ENCODE assay signal across 1 cellular context in the genomic region with DNA sequence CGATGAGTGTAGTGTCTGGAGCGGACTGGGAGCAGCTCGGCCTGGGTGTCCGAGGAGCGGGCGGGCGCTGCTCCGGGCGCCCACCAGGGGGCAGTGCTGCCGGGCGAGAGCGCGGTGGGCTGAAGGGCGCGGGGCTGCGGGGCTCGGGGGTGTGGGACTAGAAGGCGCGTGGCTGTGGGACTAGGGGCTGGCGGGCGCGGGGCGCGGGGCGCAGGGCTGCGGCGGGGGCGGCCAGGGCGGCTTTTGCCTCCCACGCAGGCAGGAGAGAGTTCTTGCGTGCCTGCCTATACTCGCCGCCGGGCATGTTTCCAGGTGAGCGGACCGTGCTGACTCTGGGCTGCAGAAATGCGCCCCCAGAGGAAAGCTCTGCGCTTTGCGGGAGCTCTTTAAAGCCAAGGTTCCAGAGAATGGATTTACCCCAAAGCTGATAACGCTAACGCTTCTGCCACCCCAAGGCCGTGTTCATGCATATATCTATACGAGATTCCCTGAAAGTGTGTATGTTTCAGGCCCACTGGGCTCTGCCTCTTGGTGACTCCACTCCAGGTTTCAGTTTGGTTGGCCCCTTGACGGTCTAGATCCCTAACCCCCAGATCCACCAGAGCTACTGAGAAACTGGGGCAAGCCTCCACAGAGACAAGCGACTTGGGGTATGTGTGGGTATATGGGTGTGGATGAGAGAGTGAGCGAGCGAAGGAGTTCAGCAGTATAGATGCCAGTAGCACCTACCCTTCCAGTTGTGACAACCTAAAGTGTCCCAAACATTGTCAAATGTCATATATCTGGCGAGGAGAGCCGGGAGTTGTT.
TF ChIP-seq lines count a peak whose summit lies in the region.

No MANE protein-coding gene starts in this region.

TF ChIP-seq in H1, 55 proteins besides CTCF, POLR2A, EP300 and RAD21 (continued from another document):
- TF ChIP-seq, protein P1, sequence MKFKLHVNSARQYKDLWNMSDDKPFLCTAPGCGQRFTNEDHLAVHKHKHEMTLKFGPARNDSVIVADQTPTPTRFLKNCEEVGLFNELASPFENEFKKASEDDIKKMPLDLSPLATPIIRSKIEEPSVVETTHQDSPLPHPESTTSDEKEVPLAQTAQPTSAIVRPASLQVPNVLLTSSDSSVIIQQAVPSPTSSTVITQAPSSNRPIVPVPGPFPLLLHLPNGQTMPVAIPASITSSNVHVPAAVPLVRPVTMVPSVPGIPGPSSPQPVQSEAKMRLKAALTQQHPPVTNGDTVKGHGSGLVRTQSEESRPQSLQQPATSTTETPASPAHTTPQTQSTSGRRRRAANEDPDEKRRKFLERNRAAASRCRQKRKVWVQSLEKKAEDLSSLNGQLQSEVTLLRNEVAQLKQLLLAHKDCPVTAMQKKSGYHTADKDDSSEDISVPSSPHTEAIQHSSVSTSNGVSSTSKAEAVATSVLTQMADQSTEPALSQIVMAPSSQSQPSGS (IDR thresholded peaks at IDR 0.05; ENCODE audit: low read length) = no peak
- TF ChIP-seq, protein P2, sequence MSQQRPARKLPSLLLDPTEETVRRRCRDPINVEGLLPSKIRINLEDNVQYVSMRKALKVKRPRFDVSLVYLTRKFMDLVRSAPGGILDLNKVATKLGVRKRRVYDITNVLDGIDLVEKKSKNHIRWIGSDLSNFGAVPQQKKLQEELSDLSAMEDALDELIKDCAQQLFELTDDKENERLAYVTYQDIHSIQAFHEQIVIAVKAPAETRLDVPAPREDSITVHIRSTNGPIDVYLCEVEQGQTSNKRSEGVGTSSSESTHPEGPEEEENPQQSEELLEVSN (IDR thresholded peaks at IDR 0.05) = no peak
- TF ChIP-seq TAF7 (optimal IDR thresholded peaks at IDR 0.05; ENCODE audit: borderline replicate concordance, low read depth, low read length) = peak; percentile 78
- no peak for TF ChIP-seq RBBP5 (IDR thresholded peaks at IDR 0.05; ENCODE audit: borderline replicate concordance, low read depth, low read length)
- peak; percentile 46; the same call in 1 of the 2 replicates for TF ChIP-seq YY1 (IDR thresholded peaks at IDR 0.05; ENCODE audit: low read depth, low read length)
- no peak for TF ChIP-seq RFX5 (IDR thresholded peaks at IDR 0.05; ENCODE audit: borderline replicate concordance, low read depth, low read length)
- no peak for TF ChIP-seq KDM5A (IDR thresholded peaks at IDR 0.05; ENCODE audit: low read length)
- TF ChIP-seq SP4 (IDR thresholded peaks at IDR 0.05; ENCODE audit: low read length) = no peak
- TF ChIP-seq ASH2L (IDR thresholded peaks at IDR 0.05; ENCODE audit: low read length) = no peak
- no peak for TF ChIP-seq CHD1 (IDR thresholded peaks at IDR 0.05; ENCODE audit: low read depth, low read length)
- 0 out of 2 replicates have a peak, but pooled peaks have one; percentile 9 for TF ChIP-seq TEAD4 (IDR thresholded peaks at IDR 0.05; ENCODE audit: low read depth, low read length)
- no peak for TF ChIP-seq SIX5 (IDR thresholded peaks at IDR 0.05; ENCODE audit: low read depth, low read length)
- no peak for TF ChIP-seq CTBP2 (IDR thresholded peaks at IDR 0.05; ENCODE audit: borderline replicate concordance, insufficient read depth, insufficient read length, low read length)
- no peak for TF ChIP-seq JUND (IDR thresholded peaks at IDR 0.05; ENCODE audit: low read length)
- TF ChIP-seq TAF1 (IDR thresholded peaks at IDR 0.05; ENCODE audit: low read depth, low read length) = peak; percentile 52; the same call in 1 of the 2 replicates
- TF ChIP-seq POU5F1 (IDR thresholded peaks at IDR 0.05; ENCODE audit: low read depth, low read length) = no peak
- TF ChIP-seq SIN3A (conservative IDR thresholded peaks at IDR 0.05 in 1 of 2, IDR thresholded peaks at IDR 0.05 in 1 of 2; ENCODE audit: low read depth in 1 of 2, low read length in 2 of 2) = no peak
- TF ChIP-seq, protein P3, sequence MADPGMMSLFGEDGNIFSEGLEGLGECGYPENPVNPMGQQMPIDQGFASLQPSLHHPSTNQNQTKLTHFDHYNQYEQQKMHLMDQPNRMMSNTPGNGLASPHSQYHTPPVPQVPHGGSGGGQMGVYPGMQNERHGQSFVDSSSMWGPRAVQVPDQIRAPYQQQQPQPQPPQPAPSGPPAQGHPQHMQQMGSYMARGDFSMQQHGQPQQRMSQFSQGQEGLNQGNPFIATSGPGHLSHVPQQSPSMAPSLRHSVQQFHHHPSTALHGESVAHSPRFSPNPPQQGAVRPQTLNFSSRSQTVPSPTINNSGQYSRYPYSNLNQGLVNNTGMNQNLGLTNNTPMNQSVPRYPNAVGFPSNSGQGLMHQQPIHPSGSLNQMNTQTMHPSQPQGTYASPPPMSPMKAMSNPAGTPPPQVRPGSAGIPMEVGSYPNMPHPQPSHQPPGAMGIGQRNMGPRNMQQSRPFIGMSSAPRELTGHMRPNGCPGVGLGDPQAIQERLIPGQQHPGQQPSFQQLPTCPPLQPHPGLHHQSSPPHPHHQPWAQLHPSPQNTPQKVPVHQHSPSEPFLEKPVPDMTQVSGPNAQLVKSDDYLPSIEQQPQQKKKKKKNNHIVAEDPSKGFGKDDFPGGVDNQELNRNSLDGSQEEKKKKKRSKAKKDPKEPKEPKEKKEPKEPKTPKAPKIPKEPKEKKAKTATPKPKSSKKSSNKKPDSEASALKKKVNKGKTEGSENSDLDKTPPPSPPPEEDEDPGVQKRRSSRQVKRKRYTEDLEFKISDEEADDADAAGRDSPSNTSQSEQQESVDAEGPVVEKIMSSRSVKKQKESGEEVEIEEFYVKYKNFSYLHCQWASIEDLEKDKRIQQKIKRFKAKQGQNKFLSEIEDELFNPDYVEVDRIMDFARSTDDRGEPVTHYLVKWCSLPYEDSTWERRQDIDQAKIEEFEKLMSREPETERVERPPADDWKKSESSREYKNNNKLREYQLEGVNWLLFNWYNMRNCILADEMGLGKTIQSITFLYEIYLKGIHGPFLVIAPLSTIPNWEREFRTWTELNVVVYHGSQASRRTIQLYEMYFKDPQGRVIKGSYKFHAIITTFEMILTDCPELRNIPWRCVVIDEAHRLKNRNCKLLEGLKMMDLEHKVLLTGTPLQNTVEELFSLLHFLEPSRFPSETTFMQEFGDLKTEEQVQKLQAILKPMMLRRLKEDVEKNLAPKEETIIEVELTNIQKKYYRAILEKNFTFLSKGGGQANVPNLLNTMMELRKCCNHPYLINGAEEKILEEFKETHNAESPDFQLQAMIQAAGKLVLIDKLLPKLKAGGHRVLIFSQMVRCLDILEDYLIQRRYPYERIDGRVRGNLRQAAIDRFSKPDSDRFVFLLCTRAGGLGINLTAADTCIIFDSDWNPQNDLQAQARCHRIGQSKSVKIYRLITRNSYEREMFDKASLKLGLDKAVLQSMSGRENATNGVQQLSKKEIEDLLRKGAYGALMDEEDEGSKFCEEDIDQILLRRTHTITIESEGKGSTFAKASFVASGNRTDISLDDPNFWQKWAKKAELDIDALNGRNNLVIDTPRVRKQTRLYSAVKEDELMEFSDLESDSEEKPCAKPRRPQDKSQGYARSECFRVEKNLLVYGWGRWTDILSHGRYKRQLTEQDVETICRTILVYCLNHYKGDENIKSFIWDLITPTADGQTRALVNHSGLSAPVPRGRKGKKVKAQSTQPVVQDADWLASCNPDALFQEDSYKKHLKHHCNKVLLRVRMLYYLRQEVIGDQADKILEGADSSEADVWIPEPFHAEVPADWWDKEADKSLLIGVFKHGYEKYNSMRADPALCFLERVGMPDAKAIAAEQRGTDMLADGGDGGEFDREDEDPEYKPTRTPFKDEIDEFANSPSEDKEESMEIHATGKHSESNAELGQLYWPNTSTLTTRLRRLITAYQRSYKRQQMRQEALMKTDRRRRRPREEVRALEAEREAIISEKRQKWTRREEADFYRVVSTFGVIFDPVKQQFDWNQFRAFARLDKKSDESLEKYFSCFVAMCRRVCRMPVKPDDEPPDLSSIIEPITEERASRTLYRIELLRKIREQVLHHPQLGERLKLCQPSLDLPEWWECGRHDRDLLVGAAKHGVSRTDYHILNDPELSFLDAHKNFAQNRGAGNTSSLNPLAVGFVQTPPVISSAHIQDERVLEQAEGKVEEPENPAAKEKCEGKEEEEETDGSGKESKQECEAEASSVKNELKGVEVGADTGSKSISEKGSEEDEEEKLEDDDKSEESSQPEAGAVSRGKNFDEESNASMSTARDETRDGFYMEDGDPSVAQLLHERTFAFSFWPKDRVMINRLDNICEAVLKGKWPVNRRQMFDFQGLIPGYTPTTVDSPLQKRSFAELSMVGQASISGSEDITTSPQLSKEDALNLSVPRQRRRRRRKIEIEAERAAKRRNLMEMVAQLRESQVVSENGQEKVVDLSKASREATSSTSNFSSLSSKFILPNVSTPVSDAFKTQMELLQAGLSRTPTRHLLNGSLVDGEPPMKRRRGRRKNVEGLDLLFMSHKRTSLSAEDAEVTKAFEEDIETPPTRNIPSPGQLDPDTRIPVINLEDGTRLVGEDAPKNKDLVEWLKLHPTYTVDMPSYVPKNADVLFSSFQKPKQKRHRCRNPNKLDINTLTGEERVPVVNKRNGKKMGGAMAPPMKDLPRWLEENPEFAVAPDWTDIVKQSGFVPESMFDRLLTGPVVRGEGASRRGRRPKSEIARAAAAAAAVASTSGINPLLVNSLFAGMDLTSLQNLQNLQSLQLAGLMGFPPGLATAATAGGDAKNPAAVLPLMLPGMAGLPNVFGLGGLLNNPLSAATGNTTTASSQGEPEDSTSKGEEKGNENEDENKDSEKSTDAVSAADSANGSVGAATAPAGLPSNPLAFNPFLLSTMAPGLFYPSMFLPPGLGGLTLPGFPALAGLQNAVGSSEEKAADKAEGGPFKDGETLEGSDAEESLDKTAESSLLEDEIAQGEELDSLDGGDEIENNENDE (IDR thresholded peaks at IDR 0.05; ENCODE audit: insufficient replicate concordance, low read length) = no peak
- peak; percentile 3 for TF ChIP-seq NANOG (IDR thresholded peaks at IDR 0.05; ENCODE audit: insufficient read depth, low read depth, low read length, poor library complexity, severe bottlenecking)
- TF ChIP-seq KDM4A (IDR thresholded peaks at IDR 0.05; ENCODE audit: low read depth, low read length, severe bottlenecking) = peak; percentile 55
- TF ChIP-seq, protein P4, sequence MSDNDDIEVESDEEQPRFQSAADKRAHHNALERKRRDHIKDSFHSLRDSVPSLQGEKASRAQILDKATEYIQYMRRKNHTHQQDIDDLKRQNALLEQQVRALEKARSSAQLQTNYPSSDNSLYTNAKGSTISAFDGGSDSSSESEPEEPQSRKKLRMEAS (IDR thresholded peaks at IDR 0.05) = no peak
